Comparison of ENCODE assay signal across 1 cellular context in genomic region chr1:19262728-19263127, GRCh38.
TF ChIP-seq lines count a peak whose summit lies in the region.

No MANE protein-coding gene starts in this region.

TF ChIP-seq in K562, 482 proteins besides CTCF, POLR2A, EP300 and RAD21:
- TF ChIP-seq ZC3H4 (CRISPR knock-in tag; IDR thresholded peaks at IDR 0.05; ENCODE audit: borderline replicate concordance) (0 out of 2 replicates have a peak, but pooled peaks have one; percentile 35), NUFIP1 (IDR thresholded peaks at IDR 0.05; ENCODE audit: partially characterized antibody) (no peak), RBM17 (IDR thresholded peaks at IDR 0.05; ENCODE audit: borderline replicate concordance, low read depth, low read length) (no peak), C11orf30 (IDR thresholded peaks at IDR 0.05; ENCODE audit: low read depth) (no peak), ZNF384 (IDR thresholded peaks at IDR 0.05; ENCODE audit: low read depth, low read length) (0 out of 2 replicates have a peak, but pooled peaks have one; percentile 5)
- TF ChIP-seq, protein P1, sequence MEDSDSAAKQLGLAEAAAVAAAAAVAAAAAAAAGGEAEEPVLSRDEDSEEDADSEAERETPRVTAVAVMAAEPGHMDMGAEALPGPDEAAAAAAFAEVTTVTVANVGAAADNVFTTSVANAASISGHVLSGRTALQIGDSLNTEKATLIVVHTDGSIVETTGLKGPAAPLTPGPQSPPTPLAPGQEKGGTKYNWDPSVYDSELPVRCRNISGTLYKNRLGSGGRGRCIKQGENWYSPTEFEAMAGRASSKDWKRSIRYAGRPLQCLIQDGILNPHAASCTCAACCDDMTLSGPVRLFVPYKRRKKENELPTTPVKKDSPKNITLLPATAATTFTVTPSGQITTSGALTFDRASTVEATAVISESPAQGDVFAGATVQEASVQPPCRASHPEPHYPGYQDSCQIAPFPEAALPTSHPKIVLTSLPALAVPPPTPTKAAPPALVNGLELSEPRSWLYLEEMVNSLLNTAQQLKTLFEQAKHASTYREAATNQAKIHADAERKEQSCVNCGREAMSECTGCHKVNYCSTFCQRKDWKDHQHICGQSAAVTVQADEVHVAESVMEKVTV (CRISPR knock-in tag; IDR thresholded peaks at IDR 0.05): no peak
- TF ChIP-seq, protein P2, sequence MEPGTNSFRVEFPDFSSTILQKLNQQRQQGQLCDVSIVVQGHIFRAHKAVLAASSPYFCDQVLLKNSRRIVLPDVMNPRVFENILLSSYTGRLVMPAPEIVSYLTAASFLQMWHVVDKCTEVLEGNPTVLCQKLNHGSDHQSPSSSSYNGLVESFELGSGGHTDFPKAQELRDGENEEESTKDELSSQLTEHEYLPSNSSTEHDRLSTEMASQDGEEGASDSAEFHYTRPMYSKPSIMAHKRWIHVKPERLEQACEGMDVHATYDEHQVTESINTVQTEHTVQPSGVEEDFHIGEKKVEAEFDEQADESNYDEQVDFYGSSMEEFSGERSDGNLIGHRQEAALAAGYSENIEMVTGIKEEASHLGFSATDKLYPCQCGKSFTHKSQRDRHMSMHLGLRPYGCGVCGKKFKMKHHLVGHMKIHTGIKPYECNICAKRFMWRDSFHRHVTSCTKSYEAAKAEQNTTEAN (CRISPR knock-in tag; IDR thresholded peaks at IDR 0.05): no peak
